ENCODE assay signal across 1 cellular context in the genomic region with DNA sequence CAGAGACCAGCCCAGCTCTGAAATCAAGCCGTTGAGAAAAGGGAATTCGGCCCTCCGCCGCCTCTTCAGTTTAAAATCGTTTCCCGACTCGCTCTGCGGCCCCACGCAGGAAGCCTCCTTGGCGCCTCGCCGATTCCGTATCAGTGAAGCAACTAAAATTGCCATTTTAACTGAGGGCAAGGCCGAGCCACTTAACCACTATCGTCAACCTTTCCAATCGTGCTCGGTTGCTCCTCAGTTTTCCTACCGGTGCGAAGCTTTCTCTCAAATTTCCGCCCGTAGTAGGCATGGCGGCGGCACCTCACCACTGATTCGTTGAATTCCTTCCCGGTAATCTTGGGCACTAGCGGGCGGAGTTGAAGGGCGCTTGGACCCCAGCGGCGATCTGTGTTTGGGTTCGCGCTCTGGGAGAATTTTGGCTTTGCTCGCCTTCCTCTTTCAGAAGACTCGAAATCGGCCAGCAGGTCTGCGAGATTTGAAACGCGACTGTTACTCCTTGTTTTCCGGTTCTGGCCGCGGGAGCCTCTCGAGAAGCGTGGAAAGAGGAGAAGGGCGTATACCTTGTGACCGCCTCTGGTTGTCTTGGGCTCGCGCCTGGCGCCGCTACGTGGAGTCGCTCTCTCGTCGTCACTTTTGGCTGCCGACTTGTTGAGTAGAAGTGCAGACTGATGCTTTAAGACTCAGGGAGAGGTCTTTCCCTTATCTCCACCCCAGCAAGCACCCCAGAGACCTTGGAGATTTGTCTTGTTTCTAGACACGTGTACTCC.
TF ChIP-seq lines count a peak whose summit lies in the region.

A gene with protein sequence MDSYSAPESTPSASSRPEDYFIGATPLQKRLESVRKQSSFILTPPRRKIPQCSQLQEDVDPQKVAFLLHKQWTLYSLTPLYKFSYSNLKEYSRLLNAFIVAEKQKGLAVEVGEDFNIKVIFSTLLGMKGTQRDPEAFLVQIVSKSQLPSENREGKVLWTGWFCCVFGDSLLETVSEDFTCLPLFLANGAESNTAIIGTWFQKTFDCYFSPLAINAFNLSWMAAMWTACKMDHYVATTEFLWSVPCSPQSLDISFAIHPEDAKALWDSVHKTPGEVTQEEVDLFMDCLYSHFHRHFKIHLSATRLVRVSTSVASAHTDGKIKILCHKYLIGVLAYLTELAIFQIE (minus strand): TSS at position 569 of the 767 bp plus-strand sequence. CDS start 13,584 bp downstream, outside the sequence.
A gene with protein sequence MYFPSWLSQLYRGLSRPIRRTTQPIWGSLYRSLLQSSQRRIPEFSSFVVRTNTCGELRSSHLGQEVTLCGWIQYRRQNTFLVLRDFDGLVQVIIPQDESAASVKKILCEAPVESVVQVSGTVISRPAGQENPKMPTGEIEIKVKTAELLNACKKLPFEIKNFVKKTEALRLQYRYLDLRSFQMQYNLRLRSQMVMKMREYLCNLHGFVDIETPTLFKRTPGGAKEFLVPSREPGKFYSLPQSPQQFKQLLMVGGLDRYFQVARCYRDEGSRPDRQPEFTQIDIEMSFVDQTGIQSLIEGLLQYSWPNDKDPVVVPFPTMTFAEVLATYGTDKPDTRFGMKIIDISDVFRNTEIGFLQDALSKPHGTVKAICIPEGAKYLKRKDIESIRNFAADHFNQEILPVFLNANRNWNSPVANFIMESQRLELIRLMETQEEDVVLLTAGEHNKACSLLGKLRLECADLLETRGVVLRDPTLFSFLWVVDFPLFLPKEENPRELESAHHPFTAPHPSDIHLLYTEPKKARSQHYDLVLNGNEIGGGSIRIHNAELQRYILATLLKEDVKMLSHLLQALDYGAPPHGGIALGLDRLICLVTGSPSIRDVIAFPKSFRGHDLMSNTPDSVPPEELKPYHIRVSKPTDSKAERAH (plus strand): TSS at position 359 of the 767 bp plus-strand sequence. CDS start 557 bp downstream, outside the sequence.

TF ChIP-seq in K562, 482 proteins besides CTCF, POLR2A, EP300 and RAD21 (continued from another document and continues in another):
- TF ChIP-seq GTF2F1 (IDR thresholded peaks at IDR 0.05; ENCODE audit: low read depth, low read length) = peak; percentile 25
- TF ChIP-seq U2AF2 (optimal IDR thresholded peaks at IDR 0.05; ENCODE audit: low read depth, low read length) = no peak
- peak; percentile 92 for TF ChIP-seq GTF2E2 (tag; IDR thresholded peaks at IDR 0.05)
- TF ChIP-seq, protein P1, sequence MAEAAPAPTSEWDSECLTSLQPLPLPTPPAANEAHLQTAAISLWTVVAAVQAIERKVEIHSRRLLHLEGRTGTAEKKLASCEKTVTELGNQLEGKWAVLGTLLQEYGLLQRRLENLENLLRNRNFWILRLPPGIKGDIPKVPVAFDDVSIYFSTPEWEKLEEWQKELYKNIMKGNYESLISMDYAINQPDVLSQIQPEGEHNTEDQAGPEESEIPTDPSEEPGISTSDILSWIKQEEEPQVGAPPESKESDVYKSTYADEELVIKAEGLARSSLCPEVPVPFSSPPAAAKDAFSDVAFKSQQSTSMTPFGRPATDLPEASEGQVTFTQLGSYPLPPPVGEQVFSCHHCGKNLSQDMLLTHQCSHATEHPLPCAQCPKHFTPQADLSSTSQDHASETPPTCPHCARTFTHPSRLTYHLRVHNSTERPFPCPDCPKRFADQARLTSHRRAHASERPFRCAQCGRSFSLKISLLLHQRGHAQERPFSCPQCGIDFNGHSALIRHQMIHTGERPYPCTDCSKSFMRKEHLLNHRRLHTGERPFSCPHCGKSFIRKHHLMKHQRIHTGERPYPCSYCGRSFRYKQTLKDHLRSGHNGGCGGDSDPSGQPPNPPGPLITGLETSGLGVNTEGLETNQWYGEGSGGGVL (CRISPR knock-in tag; IDR thresholded peaks at IDR 0.05) = no peak
- TF ChIP-seq XRCC3 (IDR thresholded peaks at IDR 0.05) = no peak
- TF ChIP-seq ZNF165 (CRISPR knock-in tag; IDR thresholded peaks at IDR 0.05; ENCODE audit: borderline replicate concordance) = no peak
- TF ChIP-seq MEF2A (IDR thresholded peaks at IDR 0.05; ENCODE audit: control insufficient read depth, low read depth, low read length) = 0 out of 2 replicates have a peak, but pooled peaks have one; percentile 51
- TF ChIP-seq SREBF1 (IDR thresholded peaks at IDR 0.05; ENCODE audit: borderline replicate concordance, low read depth, low read length) = 0 out of 2 replicates have a peak, but pooled peaks have one; percentile 33
- TF ChIP-seq ZNF347 (CRISPR knock-in tag; IDR thresholded peaks at IDR 0.05; ENCODE audit: low read depth) = no peak
- no peak for TF ChIP-seq ZFP30 (CRISPR knock-in tag; IDR thresholded peaks at IDR 0.05; ENCODE audit: borderline replicate concordance)
- TF ChIP-seq, protein P2, sequence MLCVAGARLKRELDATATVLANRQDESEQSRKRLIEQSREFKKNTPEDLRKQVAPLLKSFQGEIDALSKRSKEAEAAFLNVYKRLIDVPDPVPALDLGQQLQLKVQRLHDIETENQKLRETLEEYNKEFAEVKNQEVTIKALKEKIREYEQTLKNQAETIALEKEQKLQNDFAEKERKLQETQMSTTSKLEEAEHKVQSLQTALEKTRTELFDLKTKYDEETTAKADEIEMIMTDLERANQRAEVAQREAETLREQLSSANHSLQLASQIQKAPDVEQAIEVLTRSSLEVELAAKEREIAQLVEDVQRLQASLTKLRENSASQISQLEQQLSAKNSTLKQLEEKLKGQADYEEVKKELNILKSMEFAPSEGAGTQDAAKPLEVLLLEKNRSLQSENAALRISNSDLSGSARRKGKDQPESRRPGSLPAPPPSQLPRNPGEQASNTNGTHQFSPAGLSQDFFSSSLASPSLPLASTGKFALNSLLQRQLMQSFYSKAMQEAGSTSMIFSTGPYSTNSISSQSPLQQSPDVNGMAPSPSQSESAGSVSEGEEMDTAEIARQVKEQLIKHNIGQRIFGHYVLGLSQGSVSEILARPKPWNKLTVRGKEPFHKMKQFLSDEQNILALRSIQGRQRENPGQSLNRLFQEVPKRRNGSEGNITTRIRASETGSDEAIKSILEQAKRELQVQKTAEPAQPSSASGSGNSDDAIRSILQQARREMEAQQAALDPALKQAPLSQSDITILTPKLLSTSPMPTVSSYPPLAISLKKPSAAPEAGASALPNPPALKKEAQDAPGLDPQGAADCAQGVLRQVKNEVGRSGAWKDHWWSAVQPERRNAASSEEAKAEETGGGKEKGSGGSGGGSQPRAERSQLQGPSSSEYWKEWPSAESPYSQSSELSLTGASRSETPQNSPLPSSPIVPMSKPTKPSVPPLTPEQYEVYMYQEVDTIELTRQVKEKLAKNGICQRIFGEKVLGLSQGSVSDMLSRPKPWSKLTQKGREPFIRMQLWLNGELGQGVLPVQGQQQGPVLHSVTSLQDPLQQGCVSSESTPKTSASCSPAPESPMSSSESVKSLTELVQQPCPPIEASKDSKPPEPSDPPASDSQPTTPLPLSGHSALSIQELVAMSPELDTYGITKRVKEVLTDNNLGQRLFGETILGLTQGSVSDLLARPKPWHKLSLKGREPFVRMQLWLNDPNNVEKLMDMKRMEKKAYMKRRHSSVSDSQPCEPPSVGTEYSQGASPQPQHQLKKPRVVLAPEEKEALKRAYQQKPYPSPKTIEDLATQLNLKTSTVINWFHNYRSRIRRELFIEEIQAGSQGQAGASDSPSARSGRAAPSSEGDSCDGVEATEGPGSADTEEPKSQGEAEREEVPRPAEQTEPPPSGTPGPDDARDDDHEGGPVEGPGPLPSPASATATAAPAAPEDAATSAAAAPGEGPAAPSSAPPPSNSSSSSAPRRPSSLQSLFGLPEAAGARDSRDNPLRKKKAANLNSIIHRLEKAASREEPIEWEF (CRISPR knock-in tag; IDR thresholded peaks at IDR 0.05) = no peak
- TF ChIP-seq NFIC (IDR thresholded peaks at IDR 0.05) = peak; percentile 83
- no peak for TF ChIP-seq POLR3A (IDR thresholded peaks at IDR 0.05; ENCODE audit: borderline replicate concordance, extremely low read depth, insufficient read depth, insufficient read length)
- no peak for TF ChIP-seq ZNF79 (CRISPR knock-in tag; IDR thresholded peaks at IDR 0.05; ENCODE audit: low read depth)
- no peak for TF ChIP-seq BMI1 (IDR thresholded peaks at IDR 0.05; ENCODE audit: low read length)
- TF ChIP-seq, protein P3, sequence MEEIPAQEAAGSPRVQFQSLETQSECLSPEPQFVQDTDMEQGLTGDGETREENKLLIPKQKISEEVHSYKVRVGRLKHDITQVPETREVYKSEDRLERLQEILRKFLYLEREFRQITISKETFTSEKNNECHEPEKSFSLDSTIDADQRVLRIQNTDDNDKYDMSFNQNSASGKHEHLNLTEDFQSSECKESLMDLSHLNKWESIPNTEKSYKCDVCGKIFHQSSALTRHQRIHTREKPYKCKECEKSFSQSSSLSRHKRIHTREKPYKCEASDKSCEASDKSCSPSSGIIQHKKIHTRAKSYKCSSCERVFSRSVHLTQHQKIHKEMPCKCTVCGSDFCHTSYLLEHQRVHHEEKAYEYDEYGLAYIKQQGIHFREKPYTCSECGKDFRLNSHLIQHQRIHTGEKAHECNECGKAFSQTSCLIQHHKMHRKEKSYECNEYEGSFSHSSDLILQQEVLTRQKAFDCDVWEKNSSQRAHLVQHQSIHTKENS (CRISPR knock-in tag; IDR thresholded peaks at IDR 0.05) = no peak
- TF ChIP-seq YY1 (IDR thresholded peaks at IDR 0.05; ENCODE audit: borderline replicate concordance in 1 of 3, control insufficient read depth in 1 of 3, extremely low read depth in 1 of 3, insufficient read depth in 3 of 3, insufficient read length in 1 of 3, insufficient replicate concordance in 2 of 3, low read depth in 1 of 3, low read length in 2 of 3) = peak; percentile 95 to 99 (median 97)
- TF ChIP-seq ZSCAN32 (CRISPR knock-in tag; IDR thresholded peaks at IDR 0.05) = no peak
- peak; percentile 91 for TF ChIP-seq ZBTB17 (CRISPR knock-in tag; IDR thresholded peaks at IDR 0.05)
- TF ChIP-seq, protein P4, sequence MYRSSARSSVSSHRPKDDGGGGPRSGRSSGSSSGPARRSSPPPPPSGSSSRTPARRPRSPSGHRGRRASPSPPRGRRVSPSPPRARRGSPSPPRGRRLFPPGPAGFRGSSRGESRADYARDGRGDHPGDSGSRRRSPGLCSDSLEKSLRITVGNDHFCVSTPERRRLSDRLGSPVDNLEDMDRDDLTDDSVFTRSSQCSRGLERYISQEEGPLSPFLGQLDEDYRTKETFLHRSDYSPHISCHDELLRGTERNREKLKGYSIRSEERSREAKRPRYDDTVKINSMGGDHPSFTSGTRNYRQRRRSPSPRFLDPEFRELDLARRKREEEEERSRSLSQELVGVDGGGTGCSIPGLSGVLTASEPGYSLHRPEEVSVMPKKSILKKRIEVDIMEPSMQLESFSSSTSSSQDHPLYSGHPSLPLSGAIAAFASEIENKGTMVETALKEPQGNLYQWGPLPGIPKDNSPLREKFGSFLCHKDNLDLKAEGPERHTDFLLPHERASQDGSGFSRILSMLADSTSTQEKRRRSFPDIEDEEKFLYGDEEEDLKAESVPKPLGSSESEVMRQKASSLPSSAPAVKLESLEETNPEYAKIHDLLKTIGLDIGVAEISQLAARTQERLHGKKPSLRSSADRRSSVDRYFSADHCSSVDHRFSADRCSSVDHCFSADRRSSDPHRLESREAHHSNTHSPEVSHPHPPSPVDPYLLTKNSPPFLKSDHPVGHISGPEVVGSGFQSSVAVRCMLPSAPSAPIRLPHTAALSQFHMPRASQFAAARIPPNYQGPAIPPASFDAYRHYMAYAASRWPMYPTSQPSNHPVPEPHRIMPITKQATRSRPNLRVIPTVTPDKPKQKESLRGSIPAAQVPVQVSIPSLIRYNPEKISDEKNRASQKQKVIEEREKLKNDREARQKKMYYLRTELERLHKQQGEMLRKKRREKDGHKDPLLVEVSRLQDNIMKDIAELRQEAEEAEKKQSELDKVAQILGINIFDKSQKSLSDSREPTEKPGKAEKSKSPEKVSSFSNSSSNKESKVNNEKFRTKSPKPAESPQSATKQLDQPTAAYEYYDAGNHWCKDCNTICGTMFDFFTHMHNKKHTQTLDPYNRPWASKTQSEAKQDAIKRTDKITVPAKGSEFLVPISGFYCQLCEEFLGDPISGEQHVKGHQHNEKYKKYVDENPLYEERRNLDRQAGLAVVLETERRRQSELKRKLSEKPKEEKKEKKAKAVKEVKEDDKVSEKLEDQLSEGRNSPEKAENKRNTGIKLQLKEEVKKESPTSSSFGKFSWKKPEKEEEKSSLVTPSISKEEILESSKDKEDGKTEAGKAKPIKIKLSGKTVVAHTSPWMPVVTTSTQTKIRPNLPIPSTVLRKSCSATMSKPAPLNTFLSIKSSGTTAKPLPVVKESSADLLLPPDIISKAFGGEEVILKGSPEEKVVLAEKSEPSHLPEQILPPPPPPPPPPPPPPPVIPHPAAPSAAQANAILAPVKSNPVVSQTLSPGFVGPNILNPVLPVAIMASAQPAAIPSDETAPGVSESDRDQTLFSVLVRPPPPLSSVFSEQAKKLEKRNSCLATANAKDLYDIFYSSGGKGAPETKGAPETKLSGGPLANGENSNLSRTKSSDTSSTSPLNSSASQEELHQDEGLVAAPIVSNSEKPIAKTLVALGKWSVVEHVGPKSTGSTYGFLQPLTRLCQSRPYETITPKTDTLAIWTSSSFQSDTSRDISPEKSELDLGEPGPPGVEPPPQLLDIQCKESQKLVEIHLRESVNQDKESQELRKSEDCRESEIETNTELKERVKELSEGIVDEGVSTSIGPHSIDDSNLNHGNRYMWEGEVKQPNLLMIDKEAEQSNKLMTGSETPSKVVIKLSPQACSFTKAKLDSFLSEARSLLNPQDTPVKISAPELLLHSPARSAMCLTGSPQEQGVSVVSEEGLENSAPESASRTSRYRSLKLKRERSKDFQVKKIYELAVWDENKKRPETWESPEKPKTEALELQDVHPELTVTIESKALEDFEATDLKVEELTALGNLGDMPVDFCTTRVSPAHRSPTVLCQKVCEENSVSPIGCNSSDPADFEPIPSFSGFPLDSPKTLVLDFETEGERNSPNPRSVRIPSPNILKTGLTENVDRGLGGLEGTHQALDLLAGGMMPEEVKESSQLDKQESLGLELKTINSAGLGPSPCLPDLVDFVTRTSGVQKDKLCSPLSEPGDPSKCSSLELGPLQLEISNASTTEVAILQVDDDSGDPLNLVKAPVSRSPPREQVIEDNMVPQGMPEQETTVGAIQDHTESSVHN (IDR thresholded peaks at IDR 0.05; ENCODE audit: borderline replicate concordance in 1 of 2, low read depth in 1 of 2) = no peak; a peak in 1 of 4 replicates
- TF ChIP-seq, protein P5, sequence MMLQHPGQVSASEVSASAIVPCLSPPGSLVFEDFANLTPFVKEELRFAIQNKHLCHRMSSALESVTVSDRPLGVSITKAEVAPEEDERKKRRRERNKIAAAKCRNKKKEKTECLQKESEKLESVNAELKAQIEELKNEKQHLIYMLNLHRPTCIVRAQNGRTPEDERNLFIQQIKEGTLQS (IDR thresholded peaks at IDR 0.05) = no peak
- TF ChIP-seq, protein P5 (CRISPR knock-in tag; conservative IDR thresholded peaks at IDR 0.05) = peak; percentile 85
- TF ChIP-seq, protein P6, sequence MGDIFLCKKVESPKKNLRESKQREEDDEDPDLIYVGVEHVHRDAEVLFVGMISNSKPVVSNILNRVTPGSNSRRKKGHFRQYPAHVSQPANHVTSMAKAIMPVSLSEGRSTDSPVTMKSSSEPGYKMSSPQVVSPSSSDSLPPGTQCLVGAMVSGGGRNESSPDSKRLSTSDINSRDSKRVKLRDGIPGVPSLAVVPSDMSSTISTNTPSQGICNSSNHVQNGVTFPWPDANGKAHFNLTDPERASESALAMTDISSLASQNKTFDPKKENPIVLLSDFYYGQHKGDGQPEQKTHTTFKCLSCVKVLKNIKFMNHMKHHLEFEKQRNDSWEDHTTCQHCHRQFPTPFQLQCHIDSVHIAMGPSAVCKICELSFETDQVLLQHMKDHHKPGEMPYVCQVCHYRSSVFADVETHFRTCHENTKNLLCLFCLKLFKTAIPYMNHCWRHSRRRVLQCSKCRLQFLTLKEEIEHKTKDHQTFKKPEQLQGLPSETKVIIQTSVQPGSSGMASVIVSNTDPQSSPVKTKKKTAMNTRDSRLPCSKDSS (IDR thresholded peaks at IDR 0.05; ENCODE audit: low read depth, partially characterized antibody) = no peak
- no peak for TF ChIP-seq TCF7L2 (IDR thresholded peaks at IDR 0.05; ENCODE audit: low read depth, low read length)
- TF ChIP-seq EZH2 (IDR thresholded peaks at IDR 0.05; ENCODE audit: borderline replicate concordance, low read depth, low read length) = no peak; the same call in 1 of the 2 replicates
- TF ChIP-seq NR4A1 (CRISPR knock-in tag; IDR thresholded peaks at IDR 0.05) = no peak
- no peak for TF ChIP-seq NR4A1 (tag; IDR thresholded peaks at IDR 0.05)
